Comparison of ENCODE assay signal across 21 cellular contexts in genomic region chr9:107907715-107908114, GRCh38.
A peak's percentile ranks its signal among the peaks of the same experiment; 100 is the strongest.
DNase-seq lines count a peak whose midpoint lies in the region; ATAC-seq and TF ChIP-seq lines count a peak whose summit lies in the region.
"Had no signal": no experiment of that assay in that cellular context is flagged by ENCODE, and none has a peak within 500 bp of the region (broad histone marks: within the 10 kb centered on the region; RNA-seq: fewer than 3 reads in every experiment).

No MANE protein-coding gene starts in this region.

- no peaks in the 10 kb centered on the region for H3K36me3 ChIP-seq in gastrocnemius medialis
- H3K36me3 ChIP-seq in CD4-positive, alpha-beta memory T cell (ENCODE audit: insufficient read depth, low read length) = no peaks in the 10 kb centered on the region

- H3K27ac ChIP-seq in dorsolateral prefrontal cortex (peak overlapping the region in 58 of 59 donors; percentile 41 to 94 (median 84)), gastrocnemius medialis (no peak overlapping the region)
- H3K27ac ChIP-seq in CD4-positive, alpha-beta memory T cell (ENCODE audit: low read depth, low read length) = no peak overlapping the region

- CTCF ChIA-PET in CD4-positive, alpha-beta memory T cell (lab: Charles Lee; ENCODE audit: partially characterized antibody) = no interaction called here
- CTCF ChIA-PET in activated CD8-positive, alpha-beta T cell treated with anti-CD3 and anti-CD28 coated beads for 36 hours (lab: Charles Lee) = no interaction called here

- peaks cover 0 to 15% (median 4%) of the 10 kb centered on the region in 8 donors for H3K9me3 Mint-ChIP-seq in CD4-positive, alpha-beta memory T cell
- H3K9me3 Mint-ChIP-seq in activated CD8-positive, alpha-beta T cell treated with anti-CD3 and anti-CD28 coated beads for 36 hours = peaks cover 2% of the 10 kb centered on the region

- intact Hi-C loops in dorsolateral prefrontal cortex (cut with DNase I) (loop anchor here in 1 of 2 donors (10.0 kb wide), 1 partner anchor 273 kb away; no protein-coding TSS in a partner anchor), gastrocnemius medialis (cut with DNase I; ENCODE audit: low total_unique reads) (no loop called here)
- intact Hi-C loops in CD4-positive, alpha-beta memory T cell (cut with micrococcal nuclease) = no loop called here
- intact Hi-C loops in activated CD8-positive, alpha-beta T cell treated with anti-CD3 and anti-CD28 coated beads for 36 hours (cut with micrococcal nuclease) = no loop called here

- H3K4me3 ChIP-seq in dorsolateral prefrontal cortex = peak overlapping the region in 3 of 59 donors; percentile 2 to 32 (median 29)
- no peak overlapping the region for H3K4me3 ChIP-seq in gastrocnemius medialis
- H3K4me3 ChIP-seq in CD4-positive, alpha-beta memory T cell (ENCODE audit: low read length in 2 of 2) = no peak overlapping the region

- no peak for ATAC-seq in gastrocnemius medialis
- ATAC-seq in activated CD8-positive, alpha-beta T cell treated with anti-CD3 and anti-CD28 coated beads for 36 hours = no peak
- ATAC-seq: HCT116, Panc1 had no signal

- no peaks in the 10 kb centered on the region for H3K4me1 Mint-ChIP-seq in CD4-positive, alpha-beta memory T cell
- H3K4me1 Mint-ChIP-seq in activated CD8-positive, alpha-beta T cell treated with anti-CD3 and anti-CD28 coated beads for 36 hours (ENCODE audit: low read depth) = no peaks in the 10 kb centered on the region
- H3K4me1 Mint-ChIP-seq: CD8-positive, alpha-beta memory T cell had no signal

- DNase-seq in Ammon's horn (ENCODE audit: low spot score) (peak; percentile 65), dorsolateral prefrontal cortex (no peak), inferior parietal cortex (ENCODE audit: extremely low spot score) (peak; percentile 58), pons (ENCODE audit: low spot score) (peak; percentile 85), gastrocnemius medialis (no peak)
- DNase-seq in CD4-positive, alpha-beta memory T cell = no peak
- DNase-seq in activated CD8-positive, alpha-beta T cell treated with anti-CD3 and anti-CD28 coated beads for 36 hours = no peak
- no peak for DNase-seq in stimulated activated naive CD4-positive, alpha-beta T cell (lab: John Stamatoyannopoulos, UW)
- DNase-seq: 8988T; Calu3; CD8-positive, alpha-beta memory T cell; DMS153; KG1; NCI-H1092; NCI-H1436; NCI-H2029 treated with DMSO at 0.1 percent for 48 hours; NCI-H226; NCI-H524; NCI-H774 had no signal

- no peaks in the 10 kb centered on the region for H3K9me3 ChIP-seq in gastrocnemius medialis
- H3K9me3 ChIP-seq in CD4-positive, alpha-beta memory T cell (ENCODE audit: control insufficient read depth in 1 of 2, low read length in 2 of 2) = no peaks in the 10 kb centered on the region

- no peak overlapping the region for H3K4me3 Mint-ChIP-seq in CD4-positive, alpha-beta memory T cell
- no peak overlapping the region for H3K4me3 Mint-ChIP-seq in activated CD8-positive, alpha-beta T cell treated with anti-CD3 and anti-CD28 coated beads for 36 hours
- H3K4me3 Mint-ChIP-seq: CD8-positive, alpha-beta memory T cell had no signal

- no peak for TF ChIP-seq POLR2A in gastrocnemius medialis (IDR thresholded peaks at IDR 0.05)

- no peaks in the 10 kb centered on the region for H3K27me3 ChIP-seq in dorsolateral prefrontal cortex
- H3K27me3 ChIP-seq in gastrocnemius medialis = no peaks in the 10 kb centered on the region
- H3K27me3 ChIP-seq in CD4-positive, alpha-beta memory T cell (ENCODE audit: insufficient read depth, low read length) = no peaks in the 10 kb centered on the region

- peaks cover 0 to 3% of the 10 kb centered on the region in 2 donors for H3K4me1 ChIP-seq in gastrocnemius medialis
- H3K4me1 ChIP-seq in CD4-positive, alpha-beta memory T cell (ENCODE audit: insufficient read depth, low read length) = no peaks in the 10 kb centered on the region

- TF ChIP-seq CTCF in dorsolateral prefrontal cortex (IDR thresholded peaks at IDR 0.05 in 54 of 56, conservative IDR thresholded peaks at IDR 0.05 in 2 of 56; ENCODE audit: low read depth in 1 of 56, partially characterized antibody in 56 of 56) (no peak), gastrocnemius medialis (IDR thresholded peaks at IDR 0.05 in 4 of 5, conservative IDR thresholded peaks at IDR 0.05 in 1 of 5) (no peak)
- no peak for TF ChIP-seq CTCF in activated CD8-positive, alpha-beta T cell treated with anti-CD3 and anti-CD28 coated beads for 36 hours (IDR thresholded peaks at IDR 0.05)

- H3K27ac Mint-ChIP-seq in CD4-positive, alpha-beta memory T cell = no peak overlapping the region
- H3K27ac Mint-ChIP-seq in activated CD8-positive, alpha-beta T cell treated with anti-CD3 and anti-CD28 coated beads for 36 hours = no peak overlapping the region
- H3K27ac Mint-ChIP-seq: CD8-positive, alpha-beta memory T cell had no signal

- in situ Hi-C loops in gastrocnemius medialis (cut with MboI; ENCODE audit: low sequenced_read_pairs in 4 of 4) = no loop called here

- POLR2A ChIA-PET in CD4-positive, alpha-beta memory T cell (lab: Charles Lee; ENCODE audit: partially characterized antibody) = no interaction called here
- POLR2A ChIA-PET in activated CD8-positive, alpha-beta T cell treated with anti-CD3 and anti-CD28 coated beads for 36 hours (lab: Charles Lee) = no interaction called here

- no peaks in the 10 kb centered on the region for H3K27me3 Mint-ChIP-seq in CD4-positive, alpha-beta memory T cell
- no peaks in the 10 kb centered on the region for H3K27me3 Mint-ChIP-seq in activated CD8-positive, alpha-beta T cell treated with anti-CD3 and anti-CD28 coated beads for 36 hours
- H3K27me3 Mint-ChIP-seq: CD8-positive, alpha-beta memory T cell had no signal

- H3K36me3 Mint-ChIP-seq in CD4-positive, alpha-beta memory T cell = no peaks in the 10 kb centered on the region
- H3K36me3 Mint-ChIP-seq in activated CD8-positive, alpha-beta T cell treated with anti-CD3 and anti-CD28 coated beads for 36 hours (ENCODE audit: low read depth) = no peaks in the 10 kb centered on the region
- H3K36me3 Mint-ChIP-seq: CD8-positive, alpha-beta memory T cell had no signal

Comparison
In these comparisons a context has a peak if more than half of its experiments do, and no peak if none do; other contexts are left out.
1. DNase-seq: peak in Ammon's horn (single experiment), inferior parietal cortex (single experiment) and pons (single experiment); none in dorsolateral prefrontal cortex (0 of 10), gastrocnemius medialis (0 of 2), CD4-positive, alpha-beta memory T cell (0 of 5), activated CD8-positive, alpha-beta T cell treated with anti-CD3 and anti-CD28 coated beads for 36 hours (single experiment) and stimulated activated naive CD4-positive, alpha-beta T cell (0 of 6).
2. H3K27ac ChIP-seq: peak in dorsolateral prefrontal cortex (58 of 59); none in gastrocnemius medialis (0 of 4) and CD4-positive, alpha-beta memory T cell (single experiment).